ENCODE assay signal across 1 cellular context in the genomic region with DNA sequence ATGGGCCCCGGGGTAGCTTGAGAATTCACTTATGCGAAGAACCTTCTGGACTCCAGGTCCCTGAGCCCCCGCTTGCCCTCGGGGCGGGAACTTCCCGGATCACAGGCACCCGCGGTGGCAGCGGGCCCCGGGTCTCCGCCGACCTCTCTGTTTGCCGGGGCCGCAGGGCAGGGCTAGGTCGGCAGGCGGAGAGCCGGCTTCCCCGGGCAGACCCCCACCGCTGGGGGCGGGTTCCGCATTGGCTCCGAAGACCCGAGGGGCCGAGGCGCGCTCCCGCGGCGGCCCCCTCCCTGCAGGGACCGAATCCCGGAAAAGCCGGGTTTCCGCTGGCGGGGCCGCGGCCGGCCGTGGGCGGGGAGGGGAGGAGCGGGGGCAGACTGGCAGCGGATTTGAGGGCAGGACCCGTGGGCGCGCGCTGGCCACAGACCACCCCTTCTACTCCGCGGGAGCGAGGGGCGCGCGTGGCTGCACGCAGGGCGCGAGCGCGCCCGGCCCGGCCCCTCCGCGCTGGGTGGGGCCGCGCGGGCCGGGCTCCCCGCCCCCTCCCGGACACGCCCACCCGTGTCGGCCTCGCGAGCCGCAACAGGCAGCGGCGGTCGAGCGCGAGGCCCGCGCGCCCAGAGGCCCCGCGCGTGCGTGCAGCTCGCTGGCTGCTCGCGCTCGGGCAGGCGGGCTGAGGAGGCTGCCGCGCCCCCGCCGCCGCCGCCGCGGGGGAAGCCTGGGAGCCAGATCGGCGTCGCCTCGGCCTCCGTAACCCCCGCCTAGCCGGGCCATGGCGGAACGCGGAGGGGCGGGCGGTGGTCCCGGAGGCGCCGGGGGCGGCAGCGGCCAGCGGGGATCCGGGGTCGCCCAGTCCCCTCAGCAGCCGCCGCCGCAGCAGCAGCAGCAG.
TF ChIP-seq lines count a peak whose summit lies in the region.

A gene (plus strand): TSS at position 558 of the 889 bp plus-strand sequence. CDS start 215 bp downstream, at position 773.

TF ChIP-seq in WTC11, 78 proteins besides CTCF, POLR2A, EP300 and RAD21 (continued from another document):
- TF ChIP-seq, protein P1, sequence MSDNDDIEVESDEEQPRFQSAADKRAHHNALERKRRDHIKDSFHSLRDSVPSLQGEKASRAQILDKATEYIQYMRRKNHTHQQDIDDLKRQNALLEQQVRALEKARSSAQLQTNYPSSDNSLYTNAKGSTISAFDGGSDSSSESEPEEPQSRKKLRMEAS (CRISPR knock-in tag; IDR thresholded peaks at IDR 0.05), result peak; percentile 21; the same call in 1 of the 2 replicates
- TF ChIP-seq KAT7 (CRISPR knock-in tag; IDR thresholded peaks at IDR 0.05; ENCODE audit: borderline replicate concordance) (no peak), SMAD3 (CRISPR knock-in tag; IDR thresholded peaks at IDR 0.05; ENCODE audit: borderline replicate concordance) (no peak)
- TF ChIP-seq, protein P2, sequence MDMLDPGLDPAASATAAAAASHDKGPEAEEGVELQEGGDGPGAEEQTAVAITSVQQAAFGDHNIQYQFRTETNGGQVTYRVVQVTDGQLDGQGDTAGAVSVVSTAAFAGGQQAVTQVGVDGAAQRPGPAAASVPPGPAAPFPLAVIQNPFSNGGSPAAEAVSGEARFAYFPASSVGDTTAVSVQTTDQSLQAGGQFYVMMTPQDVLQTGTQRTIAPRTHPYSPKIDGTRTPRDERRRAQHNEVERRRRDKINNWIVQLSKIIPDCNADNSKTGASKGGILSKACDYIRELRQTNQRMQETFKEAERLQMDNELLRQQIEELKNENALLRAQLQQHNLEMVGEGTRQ (CRISPR knock-in tag; IDR thresholded peaks at IDR 0.05), result 0 out of 2 replicates have a peak, but pooled peaks have one; percentile 10
